In the genomic region with DNA sequence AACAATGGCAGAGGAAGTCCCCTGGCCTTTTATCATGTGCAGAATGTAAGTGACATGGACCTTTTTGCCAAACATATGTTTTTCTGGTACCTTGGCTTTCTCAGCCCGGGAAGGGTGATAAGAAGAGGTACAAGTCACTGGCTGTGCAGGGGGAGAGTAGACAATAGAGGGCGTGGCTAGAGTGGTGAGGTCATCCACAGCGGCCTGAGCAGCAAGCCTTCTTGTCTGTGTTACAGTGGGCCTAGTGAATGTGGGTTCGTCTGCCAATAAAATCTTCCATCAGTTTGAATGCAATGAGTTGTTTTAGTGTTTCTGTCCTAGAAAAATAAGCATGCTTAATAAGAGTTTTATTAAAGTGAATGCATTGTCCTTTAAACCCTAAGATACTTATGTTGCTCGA, we compare ENCODE assay signal across 7 cellular contexts. TPM values are rescaled to one million over a fixed set of nuclear protein-coding genes. Genes with fewer than 3 reads are reported as not detected.
DNase-seq lines count a peak whose midpoint lies in the region; TF ChIP-seq lines count a peak whose summit lies in the region.

No MANE protein-coding gene starts in this region.

- in situ Hi-C loops in astrocyte of the spinal cord (cut with HindIII; ENCODE audit: low sequenced_read_pairs), result no loop called here

- peak overlapping the region; percentile 36 for H3K9ac ChIP-seq in iPS-18a (ENCODE audit: low read length)

- TF ChIP-seq POLR2A in testis (IDR thresholded peaks at IDR 0.05), result no peak

- intact Hi-C loops in testis (cut with DNase I; ENCODE audit: low total_unique reads), result no loop called here

- H3K4me3 ChIP-seq in astrocyte of the spinal cord (ENCODE audit: low read depth, low read length) (no peak overlapping the region), iPS-18a (ENCODE audit: low read length) (no peak overlapping the region), testis (no peak overlapping the region)

- TF ChIP-seq CTCF in astrocyte of the spinal cord (IDR thresholded peaks at IDR 0.05; ENCODE audit: low read depth, low read length) (no peak), testis (IDR thresholded peaks at IDR 0.05) (no peak)

- peaks cover 8% of the 10 kb centered on the region for H3K4me1 ChIP-seq in iPS-18a (ENCODE audit: control insufficient read depth, low read depth, low read length)
- no peaks in the 10 kb centered on the region for H3K4me1 ChIP-seq in testis

- peak; percentile 36 for DNase-seq in LHCN-M2 (ENCODE audit: low read depth)
- peak; percentile 74 for DNase-seq in astrocyte of the spinal cord (ENCODE audit: low read depth, low spot score)
- peak; percentile 81 for DNase-seq in testis
- DNase-seq in NCI-H524 treated with DMSO at 0.1 percent for 48 hours (lab: John Stamatoyannopoulos, UW), result no peak
- DNase-seq in SW 1271 (lab: John Stamatoyannopoulos, UW), result no peak
- DNase-seq in NAMALWA (ENCODE audit: low spot score), result no peak

- WGBS in testis, 2 donors, result 58 to 61% methylated on average over 5 of the region's 5 CpGs

- no peaks in the 10 kb centered on the region for H3K9me3 ChIP-seq in iPS-18a (ENCODE audit: control insufficient read depth, low read depth, low read length)
- no peaks in the 10 kb centered on the region for H3K9me3 ChIP-seq in testis

- no peaks in the 10 kb centered on the region for H3K27me3 ChIP-seq in iPS-18a (ENCODE audit: control insufficient read depth, insufficient read depth, low read length)
- H3K27me3 ChIP-seq in testis, result no peaks in the 10 kb centered on the region

- H3K27ac ChIP-seq in iPS-18a (ENCODE audit: low read length), result peak overlapping the region; percentile 46
- H3K27ac ChIP-seq in testis, result no peak overlapping the region

- H3K36me3 ChIP-seq in iPS-18a (ENCODE audit: control insufficient read depth, low read depth, low read length), result peaks cover 64% of the 10 kb centered on the region
- H3K36me3 ChIP-seq in testis (ENCODE audit: low read depth, missing control alignments), result no peaks in the 10 kb centered on the region

RNA-seq across cellular contexts. Expression of gene PGD, which starts 59.0 kb away (rescaled TPM):
- 189 and 221 TPM in 2 replicates for total RNA-seq in LHCN-M2 (2014; rRNA removed)
- polyA plus RNA-seq in LHCN-M2 (2012), result 253 TPM
- total RNA-seq in testis, result 100 to 1,000 TPM; 209 to 241 TPM
- 208 TPM for polyA plus RNA-seq in testis (ENCODE audit: insufficient read depth, low read depth, low replicate concordance)

Comparison
In these comparisons a context has a peak if more than half of its experiments do, and no peak if none do; other contexts are left out.
1. DNase-seq: peak in LHCN-M2 (single experiment), astrocyte of the spinal cord (single experiment) and testis (single experiment); none in NCI-H524 treated with DMSO at 0.1 percent for 48 hours (single experiment), SW 1271 (0 of 2) and NAMALWA (single experiment).